18 cellular contexts compared by ENCODE assay signal in the genomic region with DNA sequence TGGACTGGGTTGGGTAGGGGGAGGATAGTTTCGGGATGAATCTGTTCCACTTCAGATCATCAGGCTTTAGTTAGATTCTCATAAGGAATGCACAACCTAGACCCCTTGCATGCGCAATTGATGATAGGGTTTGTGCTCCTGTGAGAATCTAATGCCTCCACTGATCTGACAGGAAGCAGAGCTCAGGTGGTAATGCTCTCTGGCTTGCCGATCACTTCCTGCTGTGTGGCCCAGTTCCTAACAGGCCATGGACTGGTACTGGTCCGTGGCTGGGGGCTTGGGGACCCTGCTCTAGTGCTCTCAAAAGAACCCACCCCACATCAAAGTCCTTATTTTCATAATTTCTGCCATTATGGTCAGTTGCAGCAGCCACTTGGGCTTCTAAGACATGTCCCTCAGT. TPM values are rescaled to one million over a fixed set of nuclear protein-coding genes. Genes with fewer than 3 reads are reported as not detected.
DNase-seq lines count a peak whose midpoint lies in the region; ATAC-seq and TF ChIP-seq lines count a peak whose summit lies in the region.
"Had no signal": no experiment of that assay in that cellular context is flagged by ENCODE, and none has a peak within 500 bp of the region (broad histone marks: within the 10 kb centered on the region; RNA-seq: fewer than 3 reads in every experiment).

No MANE protein-coding gene starts in this region.

- H3K27ac ChIP-seq in CD8-positive, alpha-beta memory T cell (ENCODE audit: low read depth, low read length): no peak overlapping the region
- H3K27ac ChIP-seq in OCI-LY1 (ENCODE audit: low read depth, low read length, poor library complexity, severe bottlenecking) (peak overlapping the region; percentile 68), Peyer's patch (no peak overlapping the region)
- H3K27ac ChIP-seq: psoas muscle, suprapubic skin had no signal

- no peaks in the 10 kb centered on the region for H4K20me1 ChIP-seq in OCI-LY1 (ENCODE audit: insufficient read depth, low read length)

- H3K36me3 ChIP-seq in CD8-positive, alpha-beta memory T cell (ENCODE audit: insufficient read depth, low read length): peaks cover 13% of the 10 kb centered on the region
- peaks cover 27% of the 10 kb centered on the region for H3K36me3 ChIP-seq in OCI-LY1 (ENCODE audit: insufficient read depth, low read length)
- peaks cover 0 to 4% (median 0%) of the 10 kb centered on the region in 3 donors for H3K36me3 ChIP-seq in Peyer's patch

- ATAC-seq in GM19395 (IDR thresholded peaks at IDR 0.05; ENCODE audit: unreplicated experiment): peak; percentile 45
- ATAC-seq in natural killer cell: peak; percentile 18 to 67 (median 56)
- ATAC-seq: WTC11 had no signal

- TF ChIP-seq POLR2A in Peyer's patch (IDR thresholded peaks at IDR 0.05): no peak

- TF ChIP-seq CTCF in OCI-LY1 (IDR thresholded peaks at IDR 0.05; ENCODE audit: low read length) (no peak), natural killer cell (IDR thresholded peaks at IDR 0.05) (no peak), Peyer's patch (IDR thresholded peaks at IDR 0.05) (no peak)

- peak overlapping the region in 7 of 8 donors; percentile 54 to 86 (median 78) for H3K27ac Mint-ChIP-seq in CD8-positive, alpha-beta memory T cell
- H3K27ac Mint-ChIP-seq in natural killer cell: peak overlapping the region; percentile 66 to 80
- H3K27ac Mint-ChIP-seq: T-helper 17 cell, WTC11 had no signal

- no peaks in the 10 kb centered on the region for H3K9me3 ChIP-seq in CD8-positive, alpha-beta memory T cell (ENCODE audit: low read length)
- H3K9me3 ChIP-seq in OCI-LY1 (ENCODE audit: low read length): peaks cover 3% of the 10 kb centered on the region; the same call in 1 of the 2 replicates
- no peaks in the 10 kb centered on the region for H3K9me3 ChIP-seq in Peyer's patch
- H3K9me3 ChIP-seq: psoas muscle, suprapubic skin had no signal

- no peak overlapping the region for H3K9ac ChIP-seq in OCI-LY1 (ENCODE audit: low read length)

- H3K27me3 ChIP-seq in CD8-positive, alpha-beta memory T cell (ENCODE audit: insufficient read depth, low read length, poor library complexity, severe bottlenecking): no peaks in the 10 kb centered on the region
- H3K27me3 ChIP-seq in OCI-LY1 (ENCODE audit: insufficient read depth, low read length): no peaks in the 10 kb centered on the region
- no peaks in the 10 kb centered on the region for H3K27me3 ChIP-seq in Peyer's patch
- H3K27me3 ChIP-seq: suprapubic skin had no signal

- CTCF ChIA-PET in CD8-positive, alpha-beta memory T cell (lab: Charles Lee): no interaction called here

- no peaks in the 10 kb centered on the region for H3F3A ChIP-seq in OCI-LY1 (ENCODE audit: insufficient read depth, low read length)

- H3K4me1 Mint-ChIP-seq in CD8-positive, alpha-beta memory T cell: peaks cover 51 to 66% (median 56%) of the 10 kb centered on the region in 3 donors
- H3K4me1 Mint-ChIP-seq in natural killer cell: peaks cover 57 to 62% of the 10 kb centered on the region in 2 donors
- H3K4me1 Mint-ChIP-seq: WTC11 had no signal

- H3K4me2 ChIP-seq in OCI-LY1 (ENCODE audit: low read length): peak overlapping the region; percentile 27; the same call in 1 of the 2 replicates
- H3K4me2 ChIP-seq: smooth muscle cell had no signal

- DNase-seq in CD8-positive, alpha-beta memory T cell: no peak
- DNase-seq in natural killer cell (no peak), Peyer's patch (no peak), HuH-7.5 (ENCODE audit: low spot score) (no peak)
- DNase-seq in stimulated activated CD4-positive, alpha-beta T cell treated with anti-CD3 and anti-CD28 coated beads, Interleukin-4, amount 100 ng/mL, for 4 hours: no peak
- DNase-seq: activated gamma-delta T cell treated with Interleukin-2 at 50 U/mL for 16 hours; GDM1; NCI-H1092; NCI-H510A treated with DMSO at 0.1 percent for 48 hours; psoas muscle; stimulated activated CD8-positive, alpha-beta memory T cell treated with anti-CD3 and anti-CD28 coated beads, Interleukin-4, amount 100 ng/mL, for 48 hours; T-helper 17 cell had no signal

- peaks cover 54% of the 10 kb centered on the region for H3K79me2 ChIP-seq in OCI-LY1 (ENCODE audit: insufficient read depth, low read length)

- no peak overlapping the region for H2AFZ ChIP-seq in OCI-LY1 (ENCODE audit: low read length)

- H3K9me3 Mint-ChIP-seq in CD8-positive, alpha-beta memory T cell: no peaks in the 10 kb centered on the region
- no peaks in the 10 kb centered on the region for H3K9me3 Mint-ChIP-seq in natural killer cell
- H3K9me3 Mint-ChIP-seq: WTC11 had no signal

- H3K36me3 Mint-ChIP-seq in CD8-positive, alpha-beta memory T cell: peaks cover 2 to 29% (median 9%) of the 10 kb centered on the region in 3 donors
- no peaks in the 10 kb centered on the region for H3K36me3 Mint-ChIP-seq in natural killer cell

- H3K9me2 ChIP-seq in OCI-LY1 (ENCODE audit: low read depth, low read length): no peaks in the 10 kb centered on the region

- POLR2A ChIA-PET in CD8-positive, alpha-beta memory T cell (lab: Charles Lee): no interaction called here

- no peak overlapping the region for H3K4me3 ChIP-seq in CD8-positive, alpha-beta memory T cell (ENCODE audit: low read length)
- H3K4me3 ChIP-seq in OCI-LY1 (ENCODE audit: low read depth, low read length, poor library complexity, severe bottlenecking) (no peak overlapping the region), Peyer's patch (no peak overlapping the region)
- H3K4me3 ChIP-seq: K562, psoas muscle, smooth muscle cell, suprapubic skin had no signal

- H3K27me3 Mint-ChIP-seq in CD8-positive, alpha-beta memory T cell: no peaks in the 10 kb centered on the region
- H3K27me3 Mint-ChIP-seq in natural killer cell (ENCODE audit: low read depth in 2 of 2): no peaks in the 10 kb centered on the region
- H3K27me3 Mint-ChIP-seq: T-helper 17 cell had no signal

- H3K4me3 Mint-ChIP-seq in CD8-positive, alpha-beta memory T cell: peak overlapping the region in 4 of 7 donors; percentile 42 to 81 (median 48)
- H3K4me3 Mint-ChIP-seq in natural killer cell: peak overlapping the region; percentile 49
- H3K4me3 Mint-ChIP-seq: WTC11 had no signal

- peaks cover 24% of the 10 kb centered on the region for H3K4me1 ChIP-seq in CD8-positive, alpha-beta memory T cell (ENCODE audit: insufficient read depth, low read length)
- peaks cover 27% of the 10 kb centered on the region for H3K4me1 ChIP-seq in OCI-LY1 (ENCODE audit: insufficient read depth, low read length, severe bottlenecking)
- no peaks in the 10 kb centered on the region for H3K4me1 ChIP-seq in Peyer's patch

- intact Hi-C loops in natural killer cell (cut with micrococcal nuclease): no loop called here

RNA-seq across cellular contexts. Expression of a gene that starts 30.1 kb away (rescaled TPM):
- total RNA-seq in CD8-positive, alpha-beta memory T cell: 10 to 100 TPM; 26.1 to 26.4 TPM
- 19.4 TPM for polyA plus RNA-seq in CD8-positive, alpha-beta memory T cell
- total RNA-seq in natural killer cell (10 to 100 TPM; 26.5 to 38.1 (median 29.0) TPM), Peyer's patch (10 to 100 TPM; 26.4 to 61.5 (median 36.1) TPM)
